Comparison of ENCODE assay signal across 27 cellular contexts in the genomic region with DNA sequence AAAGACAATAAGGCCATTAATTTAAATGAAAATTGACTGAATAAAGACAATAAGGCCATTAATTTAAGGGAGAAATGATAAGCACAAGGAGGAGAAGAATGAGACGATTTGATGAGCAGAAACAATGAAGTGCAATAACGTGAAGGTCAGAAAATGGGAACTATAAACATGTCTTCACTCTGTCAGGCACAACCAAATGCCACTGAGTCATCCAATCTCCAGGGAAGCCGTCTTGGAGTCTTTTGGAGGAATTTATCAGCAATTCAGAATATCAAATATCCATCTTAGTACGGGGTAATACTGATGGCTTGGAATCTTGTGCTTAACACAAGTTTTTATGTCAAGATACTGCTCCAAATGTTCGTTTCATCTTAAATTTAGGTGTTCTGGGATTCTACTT.
"Had no signal": no experiment of that assay in that cellular context is flagged by ENCODE, and none has a peak within 500 bp of the region (broad histone marks: within the 10 kb centered on the region; RNA-seq: fewer than 3 reads in every experiment).

No MANE protein-coding gene starts in this region.

- H3K4me1 ChIP-seq: adrenal gland, body of pancreas, foreskin keratinocyte, left lung, testis had no signal

- H3K9me3 ChIP-seq: adrenal gland, body of pancreas, left lung, testis, transverse colon had no signal

- H3K27ac ChIP-seq: adrenal gland, body of pancreas, cardiac muscle cell, coronary artery, foreskin keratinocyte, left lung, testis, transverse colon, VCaP had no signal

- H3K27me3 ChIP-seq: adrenal gland, body of pancreas, cardiac muscle cell, foreskin keratinocyte, left lung, testis, transverse colon had no signal

- H3K4me3 ChIP-seq: adrenal gland, body of pancreas, cardiac muscle cell, coronary artery, left lung, lung, testis, transverse colon had no signal

- ATAC-seq: body of pancreas; effector memory CD8-positive, alpha-beta T cell; foreskin keratinocyte; left lung; natural killer cell treated with Interleukin-12 subunit alpha and Interleukin-12 subunit beta and Interleukin-15 and Interleukin-18, amount 100 ng/mL, for 72 hours had no signal

- DNase-seq: activated CD4-positive, alpha-beta T cell treated with anti-CD3 and anti-CD28 coated beads for 48 hours; activated CD4-positive, alpha-beta T cell treated with anti-CD3 and anti-CD28 coated beads, Interleukin-2, amount 50 U/mL, for 48 hours; activated CD8-positive, alpha-beta memory T cell treated with anti-CD3 and anti-CD28 coated beads for 24 hours; activated effector memory CD4-positive, alpha-beta T cell treated with anti-CD3 and anti-CD28 coated beads, Interleukin-2, amount 50 U/mL, for 16 hours; activated naive CD4-positive, alpha-beta T cell treated with anti-CD3 and anti-CD28 coated beads for 36 hours; activated naive CD8-positive, alpha-beta T cell treated with anti-CD3 and anti-CD28 coated beads for 36 hours; adrenal gland; aorta; body of pancreas; cerebellar nuclear complex; effector memory CD8-positive, alpha-beta T cell; erythroblast; left lung; mesendoderm; right cardiac atrium; stimulated activated CD4-positive, alpha-beta T cell treated with anti-CD3 and anti-CD28 coated beads, Interleukin-2, amount 100 ng/mL, for 48 hours; stimulated activated naive CD4-positive, alpha-beta T cell treated with Interleukin-2 at 50 U/mL for 16 hours; testis; transverse colon had no signal

- H3K36me3 ChIP-seq: adrenal gland, cardiac muscle cell, left lung, transverse colon had no signal

- FAIRE-seq: islet of Langerhans, urothelium cell line had no signal
